ENCODE assay signal across 8 cellular contexts in genomic region chr19:10231624-10232228, GRCh38. TPM values are rescaled to one million over a fixed set of nuclear protein-coding genes. Genes with fewer than 3 reads are reported as not detected.
DNase-seq lines count a peak whose midpoint lies in the region; ATAC-seq and TF ChIP-seq lines count a peak whose summit lies in the region.

No MANE protein-coding gene starts in this region.

- TF ChIP-seq CTCF in BJ (IDR thresholded peaks at IDR 0.05; ENCODE audit: insufficient read depth, low read depth, low read length): no peak
- TF ChIP-seq CTCF in KMS-11 (conservative IDR thresholded peaks at IDR 0.05; ENCODE audit: low read depth, low read length): 0 out of 2 replicates have a peak, but pooled peaks have one; percentile 4
- TF ChIP-seq CTCF in dorsolateral prefrontal cortex (IDR thresholded peaks at IDR 0.05 in 54 of 56, conservative IDR thresholded peaks at IDR 0.05 in 2 of 56; ENCODE audit: low read depth in 1 of 56, partially characterized antibody in 56 of 56): no peak
- no peak for TF ChIP-seq CTCF in nephron progenitor cell (IDR thresholded peaks at IDR 0.05)

- H3K4me2 ChIP-seq in KMS-11: peak overlapping the region; percentile 34; the same call in 1 of the 2 replicates

- POLR2A ChIA-PET in BJ (lab: Charles Lee): no interaction called here

- peak overlapping the region; percentile 18; the same call in 1 of the 2 replicates for H2AFZ ChIP-seq in KMS-11 (ENCODE audit: low read depth)

- H3K79me2 ChIP-seq in KMS-11 (ENCODE audit: insufficient read depth, low read depth): peaks cover 16% of the 10 kb centered on the region

- H3K4me1 ChIP-seq in KMS-11 (ENCODE audit: low read depth, poor library complexity, severe bottlenecking): peaks cover 41% of the 10 kb centered on the region

- H3K4me1 Mint-ChIP-seq in nephron progenitor cell: peaks cover 44% of the 10 kb centered on the region

- no peaks in the 10 kb centered on the region for H3K36me3 Mint-ChIP-seq in nephron progenitor cell (ENCODE audit: low read depth)

- peak overlapping the region; percentile 62 for H3K27ac ChIP-seq in KMS-11
- peak overlapping the region in 13 of 59 donors; percentile 1 to 96 (median 63) for H3K27ac ChIP-seq in dorsolateral prefrontal cortex

- peaks cover 3% of the 10 kb centered on the region for H3K27me3 Mint-ChIP-seq in nephron progenitor cell (ENCODE audit: low read depth, poor library complexity)

- no peaks in the 10 kb centered on the region for H3K27me3 ChIP-seq in BJ (ENCODE audit: control insufficient read depth, insufficient read depth, low read length)
- no peaks in the 10 kb centered on the region for H3K27me3 ChIP-seq in KMS-11 (ENCODE audit: insufficient read depth, low read depth)
- H3K27me3 ChIP-seq in dorsolateral prefrontal cortex: no peaks in the 10 kb centered on the region

- DNase-seq in BJ (ENCODE audit: low read depth) (no peak), dorsolateral prefrontal cortex (no peak), nephron progenitor cell (no peak), Kasumi-1 (lab: John Stamatoyannopoulos, UW) (no peak), NCI-H128 (lab: John Stamatoyannopoulos, UW; ENCODE audit: unreplicated experiment) (no peak)

- peak overlapping the region; percentile 95 for H3K4me3 ChIP-seq in BJ (ENCODE audit: low read depth, low read length)
- H3K4me3 ChIP-seq in KMS-11 (IDR thresholded peaks at IDR 0.05; ENCODE audit: insufficient read depth, low read depth, low read length): no peak overlapping the region
- peak overlapping the region in 57 of 59 donors; percentile 66 to 99 (median 83) for H3K4me3 ChIP-seq in dorsolateral prefrontal cortex

- H3K27ac Mint-ChIP-seq in nephron progenitor cell: peak overlapping the region; percentile 91

- intact Hi-C loops in dorsolateral prefrontal cortex (cut with DNase I): no loop called here

- H3K4me3 Mint-ChIP-seq in nephron progenitor cell: peak overlapping the region; percentile 76

- ATAC-seq in GM18909 (IDR thresholded peaks at IDR 0.05; ENCODE audit: poor library complexity, unreplicated experiment) (no peak), HG03354 (IDR thresholded peaks at IDR 0.05; ENCODE audit: poor library complexity, severe bottlenecking, unreplicated experiment) (no peak)

- no peaks in the 10 kb centered on the region for H3K9me3 Mint-ChIP-seq in nephron progenitor cell

- no peaks in the 10 kb centered on the region for H4K20me1 ChIP-seq in KMS-11 (ENCODE audit: insufficient read depth)

- peak overlapping the region; percentile 88 for H3K9ac ChIP-seq in KMS-11

- CTCF ChIA-PET in BJ (lab: Yijun Ruan, JAX): interaction anchor here (0.7 to 3.3 kb wide), 2 partner anchors 13 to 19 kb away, joined by 3 to 22 read pairs; partner anchors contain the start of gene MRPL4

- no peaks in the 10 kb centered on the region; the same call in 1 of the 2 replicates for H3K36me3 ChIP-seq in BJ (ENCODE audit: control insufficient read depth, insufficient read depth, low read length)
- no peaks in the 10 kb centered on the region for H3K36me3 ChIP-seq in KMS-11 (ENCODE audit: insufficient read depth)

RNA-seq across cellular contexts. Expression of gene S1PR2, which starts 0.6 kb away (rescaled TPM):
- 10.4 and 12.5 TPM in 2 replicates for polyA plus RNA-seq in BJ (2011; rRNA removed)
- 41.7 and 54.7 TPM in 2 replicates for polyA minus RNA-seq in BJ (2011; rRNA and poly(A)+ RNA removed)
- 1 to 10 TPM; 1.1 to 4.4 (median 2.1) TPM for total RNA-seq in dorsolateral prefrontal cortex

RNA-seq across cellular contexts. Expression of gene MRPL4, which starts 20.3 kb away (rescaled TPM):
- polyA plus RNA-seq in BJ (2011; rRNA removed): 35.4 and 58.7 TPM in 2 replicates
- 16.2 and 21.8 TPM in 2 replicates for polyA minus RNA-seq in BJ (2011; rRNA and poly(A)+ RNA removed)
- 10 to 100 TPM; 35.7 to 68.1 (median 53.5) TPM for total RNA-seq in dorsolateral prefrontal cortex

RNA-seq across cellular contexts. Expression of gene DNMT1, which starts 37.0 kb away (rescaled TPM):
- 27.4 and 31.5 TPM in 2 replicates for polyA plus RNA-seq in BJ (2011; rRNA removed)
- polyA minus RNA-seq in BJ (2011; rRNA and poly(A)+ RNA removed): 39.9 and 42.4 TPM in 2 replicates
- 100 to 1,000 TPM in 1 of 120 experiments, 10 to 100 TPM in 119; 44.4 to 105 (median 67.2) TPM for total RNA-seq in dorsolateral prefrontal cortex

RNA-seq across cellular contexts. Expression of gene ICAM1, which starts 39.2 kb away (rescaled TPM):
- polyA plus RNA-seq in BJ (2011; rRNA removed): 42.5 and 55.9 TPM in 2 replicates
- 31.9 and 34.6 TPM in 2 replicates for polyA minus RNA-seq in BJ (2011; rRNA and poly(A)+ RNA removed)
- total RNA-seq in dorsolateral prefrontal cortex: 10 to 100 TPM in 28 of 120 experiments, 1 to 10 TPM in 92; 1.5 to 66.9 (median 5.3) TPM

RNA-seq across cellular contexts. Expression of gene ICAM4, which starts 55.0 kb away (rescaled TPM):
- 1.1 and 1.5 TPM in 2 replicates for polyA plus RNA-seq in BJ (2011; rRNA removed)
- polyA minus RNA-seq in BJ (2011; rRNA and poly(A)+ RNA removed): 0.24 and 0.46 TPM in 2 replicates
- total RNA-seq in dorsolateral prefrontal cortex: 1 to 10 TPM in 1 of 120 experiments, under 1 TPM in 9, not detected in 110; 0.38 to 1.1 (median 0.51) TPM
